ENCODE assay signal across 17 cellular contexts in genomic region chr1:61455400-61455799, GRCh38.
"Had no signal": no experiment of that assay in that cellular context is flagged by ENCODE, and none has a peak within 500 bp of the region (broad histone marks: within the 10 kb centered on the region; RNA-seq: fewer than 3 reads in every experiment).

No MANE protein-coding gene starts in this region.

- H3K27me3 Mint-ChIP-seq: activated naive CD8-positive, alpha-beta T cell; stimulated activated naive CD8-positive, alpha-beta T cell treated with anti-CD3 and anti-CD28 coated beads, Interleukin-15, amount 100 ng/mL, for 72 hours had no signal

- H3K4me3 ChIP-seq: thyroid gland, uterus had no signal

- H3K9me3 ChIP-seq: thyroid gland, uterus had no signal

- H3K27me3 ChIP-seq: foreskin keratinocyte, thyroid gland, uterus had no signal

- FAIRE-seq: endothelial cell of umbilical vein had no signal

- H3K9me3 Mint-ChIP-seq: stimulated activated naive CD8-positive, alpha-beta T cell treated with anti-CD3 and anti-CD28 coated beads, Interleukin-15, amount 100 ng/mL, for 72 hours had no signal

- H3K27ac Mint-ChIP-seq: activated naive CD8-positive, alpha-beta T cell; stimulated activated naive CD8-positive, alpha-beta T cell treated with anti-CD3 and anti-CD28 coated beads, Interleukin-15, amount 100 ng/mL, for 72 hours had no signal

- H3K27ac ChIP-seq: foreskin keratinocyte, parathyroid adenoma had no signal

- H3K36me3 ChIP-seq: thyroid gland, uterus had no signal

- DNase-seq: activated CD4-positive, alpha-beta T cell treated with anti-CD3 and anti-CD28 coated beads, Interleukin-2, amount 50 U/mL, for 4 hours; activated gamma-delta T cell; activated T-cell treated with anti-CD3 and anti-CD28 coated beads, Interleukin-2, amount 50 U/mL, for 48 hours; foreskin keratinocyte; head of caudate nucleus; islet precursor cell; left ventricle myocardium superior; midbrain; stimulated activated CD4-positive, alpha-beta T cell treated with anti-CD3 and anti-CD28 coated beads, Interleukin-15, amount 100 ng/mL, for 24 hours; stimulated activated CD4-positive, alpha-beta T cell treated with anti-CD3 and anti-CD28 coated beads, Interleukin-4, amount 100 ng/mL, for 24 hours; stimulated activated naive CD8-positive, alpha-beta T cell treated with anti-CD3 and anti-CD28 coated beads, Interleukin-15, amount 100 ng/mL, for 72 hours; thyroid gland; uterus had no signal

- ATAC-seq: activated CD4-positive, CD25-positive, alpha-beta regulatory T cell treated with anti-CD3 and anti-CD28 coated beads, Interleukin-2, amount 50 U/mL, for 24 hours; foreskin keratinocyte; left ventricle myocardium superior; stimulated activated naive CD8-positive, alpha-beta T cell treated with anti-CD3 and anti-CD28 coated beads, Interleukin-15, amount 100 ng/mL, for 72 hours had no signal

- H3K4me3 Mint-ChIP-seq: activated naive CD8-positive, alpha-beta T cell; stimulated activated naive CD8-positive, alpha-beta T cell treated with anti-CD3 and anti-CD28 coated beads, Interleukin-15, amount 100 ng/mL, for 72 hours had no signal
